ENCODE assay signal across 29 cellular contexts in the genomic region with DNA sequence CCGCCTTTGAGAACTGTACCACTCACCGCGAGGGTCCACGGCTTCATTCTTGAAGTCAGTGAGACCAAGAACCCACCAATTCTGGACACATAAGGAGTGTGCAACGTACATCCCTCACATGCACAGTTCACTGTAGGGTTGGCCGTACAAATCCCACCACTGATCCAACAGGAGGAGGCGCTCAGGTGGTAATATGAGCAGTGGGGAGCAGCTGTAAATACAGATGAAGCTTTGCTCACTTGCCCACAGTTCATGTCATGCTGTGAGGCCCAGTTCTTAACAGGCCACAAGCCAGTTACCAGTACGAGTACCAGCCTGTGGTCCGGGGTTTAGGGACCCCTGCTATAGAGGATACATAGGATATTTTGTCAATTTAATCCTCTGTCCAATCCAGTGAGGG.
"Had no signal": no experiment of that assay in that cellular context is flagged by ENCODE, and none has a peak within 500 bp of the region (broad histone marks: within the 10 kb centered on the region; RNA-seq: fewer than 3 reads in every experiment).

No MANE protein-coding gene starts in this region.

- DNase-seq: naive thymus-derived CD4-positive, alpha-beta T cell; natural killer cell; nucleus accumbens; ovary; posterior cingulate gyrus; psoas muscle; right cardiac atrium; spleen; stimulated activated CD4-positive, alpha-beta T cell treated with anti-CD3 and anti-CD28 coated beads, Interleukin-12 subunit alpha, Interleukin-12 subunit beta, amount 100 ng/mL, for 4 hours; stimulated activated CD4-positive, alpha-beta T cell treated with anti-CD3 and anti-CD28 coated beads, Interleukin-1b, Interleukin-23, amount 100 ng/mL, for 48 hours; stimulated activated CD4-positive, alpha-beta T cell treated with anti-CD3 and anti-CD28 coated beads, Interleukin-4, amount 100 ng/mL, for 1 hour; stimulated activated CD4-positive, alpha-beta T cell treated with anti-CD3 and anti-CD28 coated beads, Interleukin-4, amount 100 ng/mL, for 4 hours; stimulated activated CD8-positive, alpha-beta memory T cell treated with anti-CD3 and anti-CD28 coated beads, Interleukin-4, amount 100 ng/mL, for 48 hours; stimulated activated naive CD4-positive, alpha-beta T cell; stimulated activated naive CD8-positive, alpha-beta T cell treated with anti-CD3 and anti-CD28 coated beads, Interleukin-15, amount 100 ng/mL, for 72 hours; stimulated activated naive CD8-positive, alpha-beta T cell treated with anti-CD3 and anti-CD28 coated beads, Interleukin-15, Interleukin-2, amounts not matched to agents 100 U/mL and 50 U/mL, for 24 hours; substantia nigra; tibial artery; transverse colon; upper lobe of right lung; uterus had no signal

- ATAC-seq: naive thymus-derived CD4-positive, alpha-beta T cell; natural killer cell; psoas muscle; right cardiac atrium; sciatic nerve; stimulated activated memory B cell treated with anti-CD40 and anti-IgM and Interleukin-4, amounts not matched to agents 10 μg/mL and 1 μg/mL and 100 μg/mL, for 72 hours; stimulated activated naive CD8-positive, alpha-beta T cell treated with anti-CD3 and anti-CD28 coated beads, Interleukin-15, amount 100 ng/mL, for 72 hours; stimulated activated naive CD8-positive, alpha-beta T cell treated with anti-CD3 and anti-CD28 coated beads, Interleukin-15, Interleukin-2, amounts not matched to agents 100 U/mL and 50 U/mL, for 24 hours; upper lobe of right lung had no signal

- H3K4me2 ChIP-seq: smooth muscle cell had no signal

- H2AFZ ChIP-seq: parathyroid adenoma had no signal

- H3K79me2 ChIP-seq: parathyroid adenoma had no signal

- H3K4me1 ChIP-seq: parathyroid adenoma, psoas muscle, spleen, suprapubic skin, testis, tibial artery, transverse colon, upper lobe of right lung, uterus had no signal

- H3K4me3 ChIP-seq: ovary, psoas muscle, skin epidermis, smooth muscle cell, spleen, suprapubic skin, tibial artery, transverse colon, upper lobe of right lung, uterus had no signal

- H3K36me3 ChIP-seq: neutrophil, ovary, suprapubic skin, tibial artery, transverse colon, upper lobe of right lung, uterus had no signal

- H3K9ac ChIP-seq: parathyroid adenoma had no signal

- H3K27ac ChIP-seq: neutrophil, ovary, parathyroid adenoma, psoas muscle, skin epidermis, spleen, suprapubic skin, testis, tibial artery, transverse colon, upper lobe of right lung, uterus had no signal

- H3K27me3 ChIP-seq: ovary, spleen, suprapubic skin, testis, tibial artery, transverse colon, upper lobe of right lung, uterus had no signal

- H3K9me3 ChIP-seq: neutrophil, ovary, psoas muscle, suprapubic skin, testis, tibial artery, transverse colon, upper lobe of right lung, uterus had no signal
